ENCODE assay signal across 1 cellular context in the genomic region with DNA sequence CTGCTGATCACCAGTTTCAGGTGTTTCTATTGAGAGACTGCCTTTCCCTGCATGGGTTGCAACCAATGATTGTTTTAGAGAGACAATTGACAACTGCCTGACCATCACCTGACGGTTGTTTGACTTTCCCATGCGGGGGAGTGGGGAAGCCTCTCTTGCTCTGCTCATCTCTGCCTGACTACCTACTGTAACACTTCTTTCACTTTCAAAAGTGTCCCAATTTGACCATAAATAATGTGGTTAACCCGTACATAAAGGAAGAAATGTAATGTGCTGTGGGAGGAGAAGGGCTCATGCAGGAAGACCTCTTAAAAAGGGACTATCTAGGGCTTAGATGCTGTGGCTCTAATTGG.
A peak's percentile ranks its signal among the peaks of the same experiment; 100 is the strongest.
TF ChIP-seq lines count a peak whose summit lies in the region.

No MANE protein-coding gene starts in this region.

TF ChIP-seq in GM12878, 131 proteins besides CTCF, POLR2A, EP300 and RAD21 (continued from another document):
- TF ChIP-seq, protein P1, sequence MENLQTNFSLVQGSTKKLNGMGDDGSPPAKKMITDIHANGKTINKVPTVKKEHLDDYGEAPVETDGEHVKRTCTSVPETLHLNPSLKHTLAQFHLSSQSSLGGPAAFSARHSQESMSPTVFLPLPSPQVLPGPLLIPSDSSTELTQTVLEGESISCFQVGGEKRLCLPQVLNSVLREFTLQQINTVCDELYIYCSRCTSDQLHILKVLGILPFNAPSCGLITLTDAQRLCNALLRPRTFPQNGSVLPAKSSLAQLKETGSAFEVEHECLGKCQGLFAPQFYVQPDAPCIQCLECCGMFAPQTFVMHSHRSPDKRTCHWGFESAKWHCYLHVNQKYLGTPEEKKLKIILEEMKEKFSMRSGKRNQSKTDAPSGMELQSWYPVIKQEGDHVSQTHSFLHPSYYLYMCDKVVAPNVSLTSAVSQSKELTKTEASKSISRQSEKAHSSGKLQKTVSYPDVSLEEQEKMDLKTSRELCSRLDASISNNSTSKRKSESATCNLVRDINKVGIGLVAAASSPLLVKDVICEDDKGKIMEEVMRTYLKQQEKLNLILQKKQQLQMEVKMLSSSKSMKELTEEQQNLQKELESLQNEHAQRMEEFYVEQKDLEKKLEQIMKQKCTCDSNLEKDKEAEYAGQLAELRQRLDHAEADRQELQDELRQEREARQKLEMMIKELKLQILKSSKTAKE (IDR thresholded peaks at IDR 0.05; ENCODE audit: low read depth, poor library complexity, severe bottlenecking), result no peak
- TF ChIP-seq NBN (IDR thresholded peaks at IDR 0.05) (0 out of 2 replicates have a peak, but pooled peaks have one; percentile 23), IKZF1 (conservative IDR thresholded peaks at IDR 0.05) (peak; percentile 31; the same call in 1 of the 2 replicates), BHLHE40 (IDR thresholded peaks at IDR 0.05; ENCODE audit: borderline replicate concordance in 1 of 2, low read depth in 2 of 2, low read length in 1 of 2) (peak in 1 of 2 experiments; percentile 17; a peak in 1 of 4 replicates), RUNX3 (IDR thresholded peaks at IDR 0.05; ENCODE audit: low read length) (peak; percentile 63), CREB1 (IDR thresholded peaks at IDR 0.05; ENCODE audit: low read depth) (0 out of 2 replicates have a peak, but pooled peaks have one; percentile 15)
